17 cellular contexts compared by ENCODE assay signal in genomic region chr4:7160439-7160838, GRCh38. TPM values are rescaled to one million over a fixed set of nuclear protein-coding genes. Genes with fewer than 3 reads are reported as not detected.
DNase-seq lines count a peak whose midpoint lies in the region; ATAC-seq and TF ChIP-seq lines count a peak whose summit lies in the region.
"Had no signal": no experiment of that assay in that cellular context is flagged by ENCODE, and none has a peak within 500 bp of the region (broad histone marks: within the 10 kb centered on the region; RNA-seq: fewer than 3 reads in every experiment).

No MANE protein-coding gene starts in this region.

- H3K9me2 ChIP-seq in GM23248 (ENCODE audit: insufficient read depth): no peaks in the 10 kb centered on the region

- H3F3A ChIP-seq in GM23248 (ENCODE audit: insufficient read depth): no peaks in the 10 kb centered on the region

- no peak overlapping the region for H3K9ac ChIP-seq in GM23248

- H3K27ac Mint-ChIP-seq in T-helper 17 cell: no peak overlapping the region
- H3K27ac Mint-ChIP-seq: activated T-helper 2 cell treated with anti-CD3 and anti-CD28 coated beads, Interferon-gamma antibody, Interleukin-2, Interleukin-4, amounts not matched to agents 10 μg/mL and 5 μg/mL and 100 μg/mL, durations not matched to agents 14 hours and 24 hours and 36 hours had no signal

- H3K4me3 Mint-ChIP-seq in T-helper 17 cell: no peak overlapping the region

- no peak overlapping the region for H2AFZ ChIP-seq in GM23248

- H3K36me3 ChIP-seq in spleen: no peaks in the 10 kb centered on the region
- H3K36me3 ChIP-seq in BE2C: no peaks in the 10 kb centered on the region
- no peaks in the 10 kb centered on the region for H3K36me3 ChIP-seq in GM23248 (ENCODE audit: low read depth)
- H3K36me3 ChIP-seq: neutrophil, SJCRH30 had no signal

- no peaks in the 10 kb centered on the region for H3K79me2 ChIP-seq in GM23248 (ENCODE audit: insufficient read depth)

- H3K9me3 ChIP-seq in spleen (no peaks in the 10 kb centered on the region), BE2C (no peaks in the 10 kb centered on the region), GM23248 (ENCODE audit: low read depth) (no peaks in the 10 kb centered on the region), T-helper 17 cell (ENCODE audit: control insufficient read depth, low read length, poor library complexity, severe bottlenecking) (no peaks in the 10 kb centered on the region)
- H3K9me3 ChIP-seq: neutrophil, SJCRH30 had no signal

- ATAC-seq in T-helper 17 cell: no peak

- H3K4me3 ChIP-seq in spleen (no peak overlapping the region), BE2C (ENCODE audit: low read depth, low read length) (no peak overlapping the region), GM23248 (no peak overlapping the region)
- H3K4me3 ChIP-seq: SJCRH30 had no signal

- WGBS in spleen, 5 donors: 86 to 93% (median 91%) methylated on average over 11 of the region's 11 CpGs
- WGBS in GM23248 (ENCODE audit: low coverage in 1 of 2, low lambda C conversion rate in 2 of 2, missing lambda C conversion rate in 2 of 2), 2 experiments: 67 to 72% methylated on average over 11 of the region's 11 CpGs

- in situ Hi-C loops in GM23248 (cut with MboI): no loop called here

- H3K27ac ChIP-seq in spleen (no peak overlapping the region), GM23248 (no peak overlapping the region)
- H3K27ac ChIP-seq: 22Rv1, neutrophil had no signal

- no peak for TF ChIP-seq POLR2A in spleen (IDR thresholded peaks at IDR 0.05)

- peaks cover 6% of the 10 kb centered on the region for H3K4me1 Mint-ChIP-seq in T-helper 17 cell

- H3K4me1 ChIP-seq in spleen: peaks cover 4 to 18% (median 12%) of the 10 kb centered on the region in 6 donors
- no peaks in the 10 kb centered on the region for H3K4me1 ChIP-seq in BE2C
- 0 out of 2 replicates have a peak, but pooled peaks cover 3% of the 10 kb centered on the region for H3K4me1 ChIP-seq in GM23248 (ENCODE audit: insufficient read depth)

- H3K4me2 ChIP-seq in GM23248 (ENCODE audit: unreplicated experiment): no peak overlapping the region

- peaks cover 2% of the 10 kb centered on the region for H3K36me3 Mint-ChIP-seq in T-helper 17 cell (ENCODE audit: low read depth)

- TF ChIP-seq CTCF in spleen (IDR thresholded peaks at IDR 0.05 in 8 of 11, conservative IDR thresholded peaks at IDR 0.05 in 3 of 11): no peak
- no peak for TF ChIP-seq CTCF in BE2C (IDR thresholded peaks at IDR 0.05; ENCODE audit: low read depth, low read length)

- H4K20me1 ChIP-seq in GM23248 (ENCODE audit: insufficient read depth): no peaks in the 10 kb centered on the region

- peaks cover 65% of the 10 kb centered on the region for H3K27me3 Mint-ChIP-seq in T-helper 17 cell

- intact Hi-C loops in spleen (cut with DNase I; ENCODE audit: low total_unique reads): no loop called here

- peak; percentile 27 for DNase-seq in DMS53 (lab: John Stamatoyannopoulos, UW)
- DNase-seq in DMS53 treated with DMSO at 0.1 percent for 48 hours (lab: John Stamatoyannopoulos, UW; ENCODE audit: unreplicated experiment): no peak
- DNase-seq in ecto neural progenitor cell (ENCODE audit: low spot score): peak; percentile 34
- peak; percentile 84 for DNase-seq in medulla oblongata (ENCODE audit: extremely low spot score)
- DNase-seq in spleen: peak; percentile 54
- DNase-seq in BE2C: no peak
- DNase-seq in GM23248: no peak
- DNase-seq in T-helper 17 cell: no peak
- DNase-seq: activated CD4-positive, CD25-positive, alpha-beta regulatory T cell; cerebellar nuclear complex; NCI-H1436 treated with DMSO at 0.1 percent for 48 hours; NCI-H2171 treated with DMSO at 0.1 percent for 48 hours; SJCRH30; stimulated activated CD4-positive, alpha-beta T cell treated with anti-CD3 and anti-CD28 coated beads, Interleukin-4, amount 100 ng/mL, for 4 hours had no signal

- H3K27me3 ChIP-seq in spleen (replicated peaks in 1 of 7) (peaks cover 0 to 14% (median 0%) of the 10 kb centered on the region in 7 donors), BE2C (no peaks in the 10 kb centered on the region), GM23248 (replicated peaks; ENCODE audit: insufficient read depth) (peaks cover 18% of the 10 kb centered on the region)
- H3K27me3 ChIP-seq: SJCRH30 had no signal

RNA-seq across cellular contexts. Expression of gene SORCS2, which starts 31.9 kb away (rescaled TPM):
- 1 to 10 TPM in 1 of 7 donors, under 1 TPM in 6; 0.33 to 1.6 (median 0.61) TPM for total RNA-seq in spleen
- under 1 TPM; 0.35 to 0.96 (median 0.52) TPM for polyA plus RNA-seq in spleen
- polyA plus RNA-seq in BE2C (2012; ENCODE audit: insufficient read depth, insufficient read length, low read depth): 0.09 TPM
- 1.4 and 4.3 TPM in 2 replicates for total RNA-seq in GM23248 (2014; rRNA removed; shearing (Covaris generic))
- 0.38 and 0.74 TPM in 2 replicates for polyA plus RNA-seq in GM23248 (2016; fragmentation: Nextera tagmentation; extraction: Ambion mirVana)
- not detected for total RNA-seq in T-helper 17 cell

Comparison
In these comparisons a context has a peak if more than half of its experiments do, and no peak if none do; other contexts are left out.
1. DNase-seq: peak in DMS53 (single experiment), ecto neural progenitor cell (single experiment), medulla oblongata (single experiment) and spleen (single experiment); none in DMS53 treated with DMSO at 0.1 percent for 48 hours (single experiment), BE2C (single experiment), GM23248 (single experiment) and T-helper 17 cell (0 of 3).